In the genomic region with DNA sequence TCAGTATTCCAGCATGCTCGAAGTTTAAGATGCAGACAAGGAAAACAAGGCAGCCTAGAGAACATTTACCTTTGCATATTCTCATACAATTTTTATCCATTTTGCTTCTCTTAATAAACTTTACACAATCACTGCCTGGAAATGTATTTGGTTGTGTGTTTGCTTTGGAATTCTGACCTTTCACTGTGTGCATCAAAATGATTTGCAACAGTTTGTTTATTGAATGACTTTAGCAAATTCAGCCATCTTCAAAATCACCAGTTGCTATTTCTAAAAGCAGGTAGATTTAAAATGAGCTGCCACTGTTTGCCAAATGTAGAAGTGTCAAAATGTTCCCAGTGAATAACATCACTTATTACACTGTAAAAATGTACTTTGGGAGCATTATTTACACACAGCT, we compare ENCODE assay signal across 24 cellular contexts.
A peak's percentile ranks its signal among the peaks of the same experiment; 100 is the strongest.
DNase-seq lines count a peak whose midpoint lies in the region; ATAC-seq, FAIRE-seq and TF ChIP-seq lines count a peak whose summit lies in the region.
"Had no signal": no experiment of that assay in that cellular context is flagged by ENCODE, and none has a peak within 500 bp of the region (broad histone marks: within the 10 kb centered on the region; RNA-seq: fewer than 3 reads in every experiment).

No MANE protein-coding gene starts in this region.

- RAD21 ChIA-PET in HCT116 (lab: Charles Lee; ENCODE audit: low non-redundant PET in 1 of 2, low total read pairs in 2 of 2, uncharacterized antibody in 2 of 2, unreplicated experiment in 2 of 2), result no interaction called here

- intact Hi-C loops in HCT116 (cut with micrococcal nuclease), result no loop called here
- intact Hi-C loops in PC-3 (cut with micrococcal nuclease), result loop anchor here (2.0 to 10.0 kb wide), 2 partner anchors 43 to 69 kb away; no protein-coding TSS in a partner anchor
- intact Hi-C loops in lower leg skin (cut with DNase I; ENCODE audit: low total_unique reads), result no loop called here

- no peak overlapping the region for H3K27ac Mint-ChIP-seq in astrocyte (ENCODE audit: unreplicated experiment)
- H3K27ac Mint-ChIP-seq: GM23338, H9, T-helper 17 cell had no signal

- WGBS in smooth muscle cell (ENCODE audit: low lambda C conversion rate), result 94% methylated on average over 1 of the region's 1 CpG
- 73 to 79% methylated on average over 1 of the region's 1 CpG for WGBS in lower leg skin, 2 donors

- H3K4me1 ChIP-seq in HCT116 (ENCODE audit: control insufficient read depth in 1 of 2, insufficient read depth in 2 of 2, low read length in 2 of 2) (peaks cover 0 to 4% of the 10 kb centered on the region in 2 experiments; a peak in 2 of 4 replicates), PC-3 (ENCODE audit: insufficient read depth, low read length) (peaks cover 48% of the 10 kb centered on the region), astrocyte (ENCODE audit: insufficient read depth, low read length) (peaks cover 13% of the 10 kb centered on the region), smooth muscle cell (ENCODE audit: low read depth) (peaks cover 11% of the 10 kb centered on the region), HAP-1 (no peaks in the 10 kb centered on the region; the same call in 1 of the 2 replicates)
- H3K4me1 ChIP-seq: Peyer's patch had no signal

- CTCF ChIA-PET in HCT116 (lab: Charles Lee), result interaction anchor here (1.7 kb wide), 1 partner anchor 8 kb away, joined by 4 read pairs; no protein-coding TSS in a partner anchor
- CTCF ChIA-PET in PC-3 (lab: Charles Lee), result interaction anchor here (0.6 to 1.2 kb wide), 2 partner anchors 43 to 422 kb away, joined by 3 read pairs; no protein-coding TSS in a partner anchor

- H3K36me3 Mint-ChIP-seq in astrocyte (ENCODE audit: low read depth, unreplicated experiment), result no peaks in the 10 kb centered on the region

- no peaks in the 10 kb centered on the region for H3K27me3 ChIP-seq in HCT116 (ENCODE audit: insufficient read depth, low read length)
- no peaks in the 10 kb centered on the region for H3K27me3 ChIP-seq in PC-3 (ENCODE audit: low read length)
- no peaks in the 10 kb centered on the region for H3K27me3 ChIP-seq in astrocyte (ENCODE audit: insufficient read depth, low read length)
- no peaks in the 10 kb centered on the region for H3K27me3 ChIP-seq in smooth muscle cell (ENCODE audit: low read depth)
- H3K27me3 ChIP-seq in HAP-1 (ENCODE audit: low read depth), result no peaks in the 10 kb centered on the region
- H3K27me3 ChIP-seq: Peyer's patch had no signal

- TF ChIP-seq CTCF in HCT116 (IDR thresholded peaks at IDR 0.05 in 2 of 3, conservative IDR thresholded peaks at IDR 0.05 in 1 of 3; ENCODE audit: borderline replicate concordance in 1 of 3, insufficient read depth in 1 of 3, low read depth in 2 of 3, low read length in 2 of 3) (no peak), PC-3 (conservative IDR thresholded peaks at IDR 0.05; ENCODE audit: low read depth, low read length) (no peak), astrocyte (IDR thresholded peaks at IDR 0.05; ENCODE audit: insufficient read depth, low read depth, low read length) (no peak), smooth muscle cell (IDR thresholded peaks at IDR 0.05; ENCODE audit: borderline replicate concordance, insufficient read depth, poor library complexity, severe bottlenecking) (no peak), lower leg skin (IDR thresholded peaks at IDR 0.05) (no peak)

- no peaks in the 10 kb centered on the region for H3K9me2 ChIP-seq in HCT116 (ENCODE audit: insufficient read depth)
- H3K9me2 ChIP-seq in PC-3 (replicated peaks; ENCODE audit: low read length), result no peaks in the 10 kb centered on the region

- no peaks in the 10 kb centered on the region for H3K9me3 Mint-ChIP-seq in astrocyte (ENCODE audit: unreplicated experiment)

- H3K27me3 Mint-ChIP-seq in astrocyte (ENCODE audit: low read depth, unreplicated experiment), result no peaks in the 10 kb centered on the region
- H3K27me3 Mint-ChIP-seq: T-helper 17 cell had no signal

- no peak for FAIRE-seq in astrocyte (lab: Jason Lieb, UNC)
- FAIRE-seq: GM12892, GM18507 had no signal

- H3K4me1 Mint-ChIP-seq in astrocyte (ENCODE audit: low read depth, unreplicated experiment), result peaks cover 5% of the 10 kb centered on the region
- H3K4me1 Mint-ChIP-seq: GM23338, H9, T-helper 17 cell had no signal

- DNase-seq in HCT116 (ENCODE audit: low read depth, low spot score), result no peak
- DNase-seq in PC-3, result peak; percentile 25
- no peak for DNase-seq in astrocyte (ENCODE audit: low read depth)
- no peak for DNase-seq in smooth muscle cell (lab: John Stamatoyannopoulos, UW; ENCODE audit: unreplicated experiment)
- DNase-seq in lower leg skin (ENCODE audit: low spot score in 2 of 2), result no peak
- no peak for DNase-seq in HAP-1 (ENCODE audit: low spot score in 2 of 2)
- DNase-seq: DMS153, DND-41, H9, KBM-7, MM.1S, NCI-H1048, NCI-H1694, NCI-H2029 treated with DMSO at 0.1 percent for 48 hours, NCI-H446 treated with DMSO at 0.1 percent for 48 hours, NCI-H526, NCI-H82, Peyer's patch, T-helper 17 cell had no signal

- H3K4me3 ChIP-seq in HCT116 (replicated peaks in 1 of 2; ENCODE audit: low read depth in 1 of 2, low read length in 2 of 2) (no peak overlapping the region), PC-3 (ENCODE audit: low read length) (peak overlapping the region; percentile 19; the same call in 1 of the 2 replicates), astrocyte (ENCODE audit: insufficient read depth, low read depth, low read length) (no peak overlapping the region), smooth muscle cell (no peak overlapping the region), lower leg skin (ENCODE audit: low read depth, poor library complexity, severe bottlenecking) (no peak overlapping the region), HAP-1 (no peak overlapping the region)
- H3K4me3 ChIP-seq: GM23338, Peyer's patch had no signal

- POLR2A ChIA-PET in HCT116 (lab: Charles Lee) (no interaction called here), PC-3 (lab: Charles Lee; ENCODE audit: unreplicated experiment) (interaction anchor here (0.6 kb wide), 2 partner anchors 45 to 618 kb away, joined by 5 to 6 read pairs; no protein-coding TSS in a partner anchor)

- no peak for TF ChIP-seq RAD21 in HCT116 (IDR thresholded peaks at IDR 0.05; ENCODE audit: low read depth)

- no peaks in the 10 kb centered on the region for H3K36me3 ChIP-seq in HCT116 (ENCODE audit: control insufficient read depth in 1 of 2, insufficient read depth in 2 of 2, low read length in 2 of 2)
- H3K36me3 ChIP-seq in PC-3 (ENCODE audit: low read depth, low read length), result no peaks in the 10 kb centered on the region
- no peaks in the 10 kb centered on the region for H3K36me3 ChIP-seq in astrocyte (ENCODE audit: insufficient read depth, low read length)
- no peaks in the 10 kb centered on the region for H3K36me3 ChIP-seq in smooth muscle cell (ENCODE audit: low read depth)
- no peaks in the 10 kb centered on the region for H3K36me3 ChIP-seq in HAP-1 (replicated peaks)
- H3K36me3 ChIP-seq: Peyer's patch had no signal

- no peak for ATAC-seq in HCT116
- no peak for ATAC-seq in PC-3
- no peak for ATAC-seq in GM18517 (IDR thresholded peaks at IDR 0.05; ENCODE audit: unreplicated experiment)
- ATAC-seq: GM23338, T-helper 17 cell had no signal

- TF ChIP-seq POLR2A in HCT116 (IDR thresholded peaks at IDR 0.05; ENCODE audit: borderline replicate concordance, extremely low read depth, insufficient read depth, insufficient read length) (no peak), lower leg skin (IDR thresholded peaks at IDR 0.05) (no peak)

- H3K9ac ChIP-seq in HCT116 (ENCODE audit: low read length) (no peak overlapping the region), PC-3 (ENCODE audit: low read length) (peak overlapping the region; percentile 30; the same call in 1 of the 2 replicates), astrocyte (ENCODE audit: low read length) (no peak overlapping the region), smooth muscle cell (ENCODE audit: low read depth) (peak overlapping the region; percentile 24)

- H3K27ac ChIP-seq in HCT116 (ENCODE audit: low read depth, low read length) (no peak overlapping the region), PC-3 (ENCODE audit: low read length) (peak overlapping the region; percentile 84), astrocyte (ENCODE audit: low read depth, low read length) (peak overlapping the region; percentile 48), smooth muscle cell (ENCODE audit: low read depth) (peak overlapping the region; percentile 85)
- H3K27ac ChIP-seq: HL-60, Peyer's patch had no signal

- H2AFZ ChIP-seq in HCT116 (ENCODE audit: low read depth, low read length, poor library complexity, severe bottlenecking), result peak overlapping the region; percentile 46
- H2AFZ ChIP-seq in PC-3 (ENCODE audit: low read length), result no peak overlapping the region
- no peak overlapping the region for H2AFZ ChIP-seq in astrocyte (ENCODE audit: low read depth, low read length)
- no peak overlapping the region for H2AFZ ChIP-seq in smooth muscle cell (ENCODE audit: low read depth)
- H2AFZ ChIP-seq: GM23338 had no signal

- no peak overlapping the region for H3K4me2 ChIP-seq in HCT116 (ENCODE audit: low read length)
- peak overlapping the region; percentile 68 for H3K4me2 ChIP-seq in PC-3 (ENCODE audit: low read length)
- H3K4me2 ChIP-seq in astrocyte (ENCODE audit: low read length), result peak overlapping the region; percentile 69
- H3K4me2 ChIP-seq in smooth muscle cell, result peak overlapping the region; percentile 50
- H3K4me2 ChIP-seq: GM23338 had no signal

- no peak overlapping the region for H3K4me3 Mint-ChIP-seq in astrocyte (ENCODE audit: unreplicated experiment)
- H3K4me3 Mint-ChIP-seq: GM23338, H9, T-helper 17 cell had no signal

- BruUV-seq in HCT116 (replicated peaks; lab: Mats Ljungman, UMichigan) (no TSS peak), PC-3 (replicated peaks; lab: Mats Ljungman, UMichigan) (no TSS peak)

- in situ Hi-C loops in HAP-1 (cut with MboI; ENCODE audit: low sequenced_read_pairs), result no loop called here

- H3K9me3 ChIP-seq in HCT116 (ENCODE audit: control insufficient read depth in 1 of 2, insufficient read depth in 1 of 2, low read depth in 1 of 2, low read length in 2 of 2) (no peaks in the 10 kb centered on the region), PC-3 (ENCODE audit: low read length) (no peaks in the 10 kb centered on the region), astrocyte (ENCODE audit: insufficient read depth, low read depth, low read length) (no peaks in the 10 kb centered on the region), smooth muscle cell (replicated peaks; ENCODE audit: low read depth) (no peaks in the 10 kb centered on the region), HAP-1 (no peaks in the 10 kb centered on the region)
- H3K9me3 ChIP-seq: Peyer's patch had no signal

- H4K20me1 ChIP-seq in HCT116 (ENCODE audit: insufficient read depth), result no peaks in the 10 kb centered on the region
- no peaks in the 10 kb centered on the region for H4K20me1 ChIP-seq in PC-3 (ENCODE audit: low read length)
- no peaks in the 10 kb centered on the region for H4K20me1 ChIP-seq in astrocyte (ENCODE audit: insufficient read depth, low read length)
- no peaks in the 10 kb centered on the region for H4K20me1 ChIP-seq in smooth muscle cell (ENCODE audit: low read depth)

- H3K79me2 ChIP-seq in HCT116 (ENCODE audit: insufficient read depth, low read length) (no peaks in the 10 kb centered on the region), PC-3 (ENCODE audit: low read length) (no peaks in the 10 kb centered on the region), astrocyte (ENCODE audit: insufficient read depth, low read length) (no peaks in the 10 kb centered on the region), smooth muscle cell (ENCODE audit: low read depth) (no peaks in the 10 kb centered on the region)

- H3F3A ChIP-seq in PC-3 (ENCODE audit: low read length, unreplicated experiment) (peaks cover 4% of the 10 kb centered on the region), smooth muscle cell (ENCODE audit: low read depth) (no peaks in the 10 kb centered on the region)

Comparison
In these comparisons a context has a peak if more than half of its experiments do, and no peak if none do; other contexts are left out.
1. H3K9ac ChIP-seq: peak in PC-3 (single experiment) and smooth muscle cell (single experiment); none in HCT116 (single experiment) and astrocyte (single experiment).